8 cellular contexts compared by ENCODE assay signal in the genomic region with DNA sequence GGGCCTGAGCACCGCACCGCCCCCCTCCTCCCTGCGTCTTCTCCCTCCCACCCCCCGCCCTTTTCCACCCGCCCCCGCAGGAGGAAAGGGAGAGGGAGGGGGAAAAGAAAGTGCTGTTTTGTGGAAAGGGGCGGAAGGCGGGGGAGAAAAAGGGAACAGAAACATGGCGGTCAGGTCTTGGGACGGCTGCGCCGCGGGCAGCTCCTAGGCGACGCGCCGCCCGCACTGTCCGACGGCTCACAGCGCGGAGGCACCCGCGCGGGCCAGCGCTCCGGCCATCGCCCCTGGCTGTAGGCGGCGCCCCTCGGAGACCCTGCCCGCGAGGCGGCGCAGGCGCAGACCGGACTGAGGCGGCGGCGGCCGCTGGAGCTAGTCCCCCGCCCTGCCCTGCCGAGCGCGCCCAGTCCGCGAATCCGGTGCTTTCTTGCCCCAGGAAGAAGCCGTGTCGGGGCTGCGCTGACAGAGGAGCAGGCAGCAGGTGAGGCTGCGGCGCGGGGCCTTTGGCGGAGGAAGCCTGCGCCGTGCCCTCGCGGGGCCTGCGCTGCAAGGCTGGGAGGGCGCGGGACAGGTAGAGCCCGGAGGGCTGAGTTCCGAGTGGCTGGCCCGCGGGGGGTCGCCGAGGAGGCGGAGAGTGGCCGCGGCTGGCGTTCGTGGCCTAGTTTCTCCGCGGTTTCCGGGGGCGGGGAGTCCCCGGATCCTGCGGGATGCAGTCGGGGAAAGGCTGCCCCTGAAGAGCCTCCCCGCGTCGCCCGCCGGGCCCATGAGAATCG. TPM values are rescaled to one million over a fixed set of nuclear protein-coding genes. Genes with fewer than 3 reads are reported as not detected.
DNase-seq lines count a peak whose midpoint lies in the region; ATAC-seq and TF ChIP-seq lines count a peak whose summit lies in the region.

TSS of gene DENND4C (plus strand) at position 338 of the 770 bp plus-strand sequence. CDS start 45,482 bp downstream, outside the sequence.

- peak within 1 kb of the TSS; percentile 91 for H3K27ac ChIP-seq in HUES6 (ENCODE audit: low read depth, low read length)
- peak within 1 kb of the TSS; percentile 45 for H3K27ac ChIP-seq in OCI-LY7 (ENCODE audit: low read depth, low read length, poor library complexity, severe bottlenecking)
- peak within 1 kb of the TSS; percentile 95 for H3K27ac ChIP-seq in esophagus (ENCODE audit: low read depth in 2 of 2, low read length in 1 of 2)

- peak; percentile 32; the same call in 1 of the 2 replicates for TF ChIP-seq CTCF in OCI-LY7 (conservative IDR thresholded peaks at IDR 0.05; ENCODE audit: low read length)

- CTCF ChIA-PET in OCI-LY7 (lab: Charles Lee; ENCODE audit: unreplicated experiment), result interaction anchor here (0.7 kb wide), 1 partner anchor 233 kb away, joined by 4 read pairs; no protein-coding TSS in a partner anchor

- H3K36me3 ChIP-seq in HUES6 (ENCODE audit: control insufficient read depth, insufficient read depth, low read length) (no peaks in the 10 kb centered on the region), OCI-LY7 (ENCODE audit: insufficient read depth, low read length) (no peaks in the 10 kb centered on the region), esophagus (ENCODE audit: control insufficient read depth in 2 of 2, insufficient read depth in 2 of 2, low read length in 1 of 2) (no peaks in the 10 kb centered on the region), mucosa of stomach (ENCODE audit: control insufficient read depth, insufficient read depth, low read length) (no peaks in the 10 kb centered on the region)

- peaks cover 14% of the 10 kb centered on the region; the same call in 1 of the 2 replicates for H4K20me1 ChIP-seq in OCI-LY7 (ENCODE audit: insufficient read depth, low read length)

- H3K4me3 ChIP-seq in HUES6 (ENCODE audit: low read depth, low read length) (peak within 1 kb of the TSS; percentile 87), OCI-LY7 (ENCODE audit: low read depth, low read length, poor library complexity, severe bottlenecking) (peak within 1 kb of the TSS; percentile 81), esophagus (ENCODE audit: low read depth in 1 of 2, low read length in 2 of 2) (peak within 1 kb of the TSS; percentile 79 to 87), mucosa of stomach (ENCODE audit: low read length) (peak within 1 kb of the TSS; percentile 57)

- H3K4me2 ChIP-seq in OCI-LY7 (ENCODE audit: low read length), result peak within 1 kb of the TSS; percentile 88

- H3K4me1 ChIP-seq in HUES6 (ENCODE audit: control insufficient read depth, insufficient read depth, low read length) (peaks cover 20% of the 10 kb centered on the region), OCI-LY7 (ENCODE audit: insufficient read depth, low read length, poor library complexity, severe bottlenecking) (peaks cover 29% of the 10 kb centered on the region), esophagus (ENCODE audit: control insufficient read depth in 2 of 2, insufficient read depth in 2 of 2, low read length in 1 of 2) (peaks cover 0 to 3% of the 10 kb centered on the region in 2 donors), mucosa of stomach (ENCODE audit: control insufficient read depth, insufficient read depth, low read length) (no peaks in the 10 kb centered on the region)

- H2AFZ ChIP-seq in OCI-LY7 (ENCODE audit: low read length), result peak within 1 kb of the TSS; percentile 87

- POLR2A ChIA-PET in OCI-LY7 (lab: Charles Lee), result interaction anchor here (0.6 to 1.5 kb wide), 4 partner anchors 12 to 796 kb away, joined by 3 to 4 read pairs (median 3); partner anchors contain the start of gene RRAGA

- H3K27me3 ChIP-seq in HUES6 (ENCODE audit: control insufficient read depth, insufficient read depth, low read length), result no peaks in the 10 kb centered on the region
- no peaks in the 10 kb centered on the region for H3K27me3 ChIP-seq in esophagus (ENCODE audit: control insufficient read depth in 1 of 2, insufficient read depth in 2 of 2, low read length in 2 of 2)
- H3K27me3 ChIP-seq in mucosa of stomach (ENCODE audit: control insufficient read depth, insufficient read depth, low read length), result no peaks in the 10 kb centered on the region

- H3K79me2 ChIP-seq in OCI-LY7 (ENCODE audit: insufficient read depth, low read depth, low read length), result peaks cover 46% of the 10 kb centered on the region

- WGBS in esophagus, 2 donors, result 0% methylated on average over 71 to 85 of the region's 86 CpGs

- DNase-seq in DMS114 treated with DMSO at 0.1 percent for 48 hours (lab: John Stamatoyannopoulos, UW; ENCODE audit: unreplicated experiment), result peak; percentile 59
- peak; percentile 88 for DNase-seq in OCI-LY7 (ENCODE audit: low spot score)
- DNase-seq in activated T-cell treated with anti-CD3 and anti-CD28 coated beads for 48 hours (ENCODE audit: low read depth), result peak; percentile 71
- DNase-seq in stimulated activated CD8-positive, alpha-beta memory T cell treated with anti-CD3 and anti-CD28 coated beads, Interleukin-7, amount 100 ng/mL, for 1 hour (ENCODE audit: low read depth in 2 of 2), result peak; percentile 59 to 61

- intact Hi-C loops in OCI-LY7 (cut with micrococcal nuclease; ENCODE audit: unreplicated experiment), result loop anchor here (2.0 kb wide), 3 partner anchors 128 to 150 kb away; partner anchors contain the start of genes HAUS6 and RPS6

- ATAC-seq in GM21423 (IDR thresholded peaks at IDR 0.05; ENCODE audit: unreplicated experiment), result peak; percentile 77

- H3K9ac ChIP-seq in HUES6 (ENCODE audit: low read length) (peak within 1 kb of the TSS; percentile 90), mucosa of stomach (ENCODE audit: low read length) (peak within 1 kb of the TSS; percentile 94)

- no TSS peak for BruUV-seq in OCI-LY7 (replicated peaks; lab: Mats Ljungman, UMichigan)

- H3K9me3 ChIP-seq in HUES6 (ENCODE audit: control insufficient read depth, insufficient read depth, low read depth, low read length) (no peaks in the 10 kb centered on the region), OCI-LY7 (ENCODE audit: low read length) (no peaks in the 10 kb centered on the region), esophagus (ENCODE audit: control insufficient read depth in 2 of 2, insufficient read depth in 1 of 2, low read depth in 1 of 2, low read length in 1 of 2) (no peaks in the 10 kb centered on the region), mucosa of stomach (ENCODE audit: control insufficient read depth, low read length) (no peaks in the 10 kb centered on the region)

- H3K9me2 ChIP-seq in OCI-LY7 (ENCODE audit: insufficient read depth, low read length), result no peaks in the 10 kb centered on the region

RNA-seq across cellular contexts. Expression of gene DENND4C, which starts in this region (rescaled TPM):
- 24.2 and 28.6 TPM in 2 replicates for total RNA-seq in OCI-LY7 (2014; rRNA removed; shearing (Covaris generic))
- total RNA-seq in OCI-LY7 (2022), result 18.8 and 27.4 TPM in 2 replicates
- 1 to 10 TPM; 6.8 to 9.1 TPM for polyA plus RNA-seq in esophagus

Comparison
In these comparisons a context has a peak if more than half of its experiments do, and no peak if none do; other contexts are left out.
1. Peak in every context shown above with its lines: DNase-seq, ATAC-seq, H3K4me3 ChIP-seq and H3K27ac ChIP-seq.
2. H3K27ac ChIP-seq: peak in every context shown above with its lines; median percentile 95 in esophagus; 91 in HUES6; 45 in OCI-LY7.